Comparison of ENCODE assay signal across 38 cellular contexts in the genomic region with DNA sequence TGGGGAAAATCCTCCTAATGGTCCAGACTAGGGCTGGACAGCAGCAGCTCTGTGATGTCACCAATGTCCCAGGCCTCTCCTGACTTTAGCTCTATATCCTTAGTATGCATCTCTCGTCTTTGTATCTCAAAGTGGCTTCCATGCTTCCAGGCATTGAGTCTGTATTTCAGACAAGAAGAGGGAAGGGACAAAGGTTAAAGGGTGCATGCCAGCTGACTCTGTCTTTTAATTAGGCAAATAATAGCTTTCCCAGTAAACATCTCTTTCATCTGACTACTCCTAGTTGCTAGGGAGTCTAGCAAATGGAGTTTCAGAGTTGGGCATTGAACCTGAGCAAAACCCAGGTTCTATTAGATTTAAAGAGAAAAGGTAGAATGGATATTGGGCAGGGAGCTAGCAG. TPM values are rescaled to one million over a fixed set of nuclear protein-coding genes. Genes with fewer than 3 reads are reported as not detected.
"Had no signal": no experiment of that assay in that cellular context is flagged by ENCODE, and none has a peak within 500 bp of the region (broad histone marks: within the 10 kb centered on the region; RNA-seq: fewer than 3 reads in every experiment).

No MANE protein-coding gene starts in this region.

- H3K9me3 ChIP-seq: adrenal gland, body of pancreas, breast epithelium had no signal

- H3K4me1 Mint-ChIP-seq: activated B cell treated with CpG ODN at 0.5 μM for 24 hours; activated CD4-positive, alpha-beta T cell treated with anti-CD3 and anti-CD28 coated beads, Interleukin-2, amount 10 ng/mL, durations not matched to agents 24 days and 14 days; activated naive CD8-positive, alpha-beta T cell treated with anti-CD3 and anti-CD28 coated beads for 36 hours; activated T-helper 17 cell treated with anti-CD3 and anti-CD28 coated beads, Interleukin-2, amount 50 U/mL, for 72 hours; T-cell; T-helper 17 cell had no signal

- H3K4me3 ChIP-seq: adrenal gland, body of pancreas, breast epithelium had no signal

- FAIRE-seq: astrocyte, TTC549 had no signal

- H3K4me1 ChIP-seq: adrenal gland, breast epithelium had no signal

- H3K27ac Mint-ChIP-seq: activated B cell treated with CpG ODN at 0.5 μM for 24 hours; activated CD4-positive, alpha-beta memory T cell treated with anti-CD3 and anti-CD28 coated beads for 36 hours; activated CD4-positive, alpha-beta T cell treated with anti-CD3 and anti-CD28 coated beads, Interleukin-2, amount 10 ng/mL, durations not matched to agents 24 days and 14 days; activated CD8-positive, alpha-beta T cell treated with anti-CD3 and anti-CD28 coated beads for 36 hours; activated naive CD4-positive, alpha-beta T cell treated with anti-CD3 and anti-CD28 coated beads for 36 hours; activated naive CD4-positive, alpha-beta T cell treated with anti-CD3 and anti-CD28 coated beads, Interleukin-2, amount 50 U/mL, for 72 hours; activated naive CD8-positive, alpha-beta T cell treated with anti-CD3 and anti-CD28 coated beads for 36 hours; activated T-cell treated with anti-CD3 and anti-CD28 coated beads, Interleukin-2, amount 50 U/mL, for 72 hours; activated T-helper 1 cell treated with anti-CD3 and anti-CD28 coated beads, Interleukin-12 subunit alpha, Interleukin-12 subunit beta, Interleukin-2, Interleukin-4 antibody, amounts not matched to agents 30 ng/mL and 10 ng/mL and 1 ng/mL, durations not matched to agents 14 hours and 24 hours and 36 hours; activated T-helper 17 cell treated with anti-CD3 and anti-CD28 coated beads, Interleukin-2, amount 50 U/mL, for 72 hours; T-cell; T-helper 17 cell had no signal

- H3K27ac ChIP-seq: adrenal gland, body of pancreas, brain microvascular endothelial cell, breast epithelium, VCaP had no signal

- H3K36me3 ChIP-seq: adrenal gland, brain microvascular endothelial cell, breast epithelium had no signal

- H3K9me3 Mint-ChIP-seq: activated B cell treated with CpG ODN at 0.5 μM for 24 hours; activated CD4-positive, alpha-beta memory T cell treated with anti-CD3 and anti-CD28 coated beads for 36 hours; activated CD4-positive, alpha-beta T cell treated with anti-CD3 and anti-CD28 coated beads, Interleukin-2, amount 10 ng/mL, durations not matched to agents 24 days and 14 days; activated CD8-positive, alpha-beta T cell treated with anti-CD3 and anti-CD28 coated beads for 36 hours; activated naive CD4-positive, alpha-beta T cell treated with anti-CD3 and anti-CD28 coated beads for 36 hours; activated naive CD4-positive, alpha-beta T cell treated with anti-CD3 and anti-CD28 coated beads, Interleukin-2, amount 50 U/mL, for 72 hours; activated naive CD8-positive, alpha-beta T cell treated with anti-CD3 and anti-CD28 coated beads for 36 hours; activated T-cell treated with anti-CD3 and anti-CD28 coated beads, Interleukin-2, amount 50 U/mL, for 4 hours; activated T-cell treated with anti-CD3 and anti-CD28 coated beads, Interleukin-2, amount 50 U/mL, for 72 hours; activated T-helper 1 cell treated with anti-CD3 and anti-CD28 coated beads, Interleukin-12 subunit alpha, Interleukin-12 subunit beta, Interleukin-2, Interleukin-4 antibody, amounts not matched to agents 30 ng/mL and 10 ng/mL and 1 ng/mL, durations not matched to agents 14 hours and 24 hours and 36 hours; activated T-helper 17 cell treated with anti-CD3 and anti-CD28 coated beads, Interleukin-2, amount 50 U/mL, for 72 hours; T-cell had no signal

- H3K4me3 Mint-ChIP-seq: activated B cell treated with CpG ODN at 0.5 μM for 24 hours; activated CD4-positive, alpha-beta memory T cell treated with anti-CD3 and anti-CD28 coated beads for 36 hours; activated CD4-positive, alpha-beta T cell treated with anti-CD3 and anti-CD28 coated beads, Interleukin-2, amount 10 ng/mL, durations not matched to agents 24 days and 14 days; activated CD8-positive, alpha-beta T cell treated with anti-CD3 and anti-CD28 coated beads for 36 hours; activated naive CD4-positive, alpha-beta T cell treated with anti-CD3 and anti-CD28 coated beads for 36 hours; activated naive CD8-positive, alpha-beta T cell treated with anti-CD3 and anti-CD28 coated beads for 36 hours; activated T-cell treated with anti-CD3 and anti-CD28 coated beads, Interleukin-2, amount 50 U/mL, for 4 hours; activated T-cell treated with anti-CD3 and anti-CD28 coated beads, Interleukin-2, amount 50 U/mL, for 72 hours; activated T-helper 1 cell treated with anti-CD3 and anti-CD28 coated beads, Interleukin-12 subunit alpha, Interleukin-12 subunit beta, Interleukin-2, Interleukin-4 antibody, amounts not matched to agents 30 ng/mL and 10 ng/mL and 1 ng/mL, durations not matched to agents 14 hours and 24 hours and 36 hours; activated T-helper 17 cell treated with anti-CD3 and anti-CD28 coated beads, Interleukin-2, amount 50 U/mL, for 72 hours; T-cell; T-helper 17 cell had no signal

- H3K27me3 ChIP-seq: adrenal gland, body of pancreas, breast epithelium had no signal

- DNase-seq: activated B cell treated with CpG ODN at 0.5 μM for 24 hours; activated CD4-positive, alpha-beta memory T cell treated with anti-CD3 and anti-CD28 coated beads for 36 hours; activated CD4-positive, alpha-beta T cell treated with anti-CD3 and anti-CD28 coated beads for 4 hours; activated CD4-positive, alpha-beta T cell treated with anti-CD3 and anti-CD28 coated beads, Interleukin-2, amount 10 ng/mL, durations not matched to agents 24 days and 14 days; activated CD4-positive, alpha-beta T cell treated with anti-CD3 and anti-CD28 coated beads, Interleukin-2, amount 50 U/mL, for 1 hour; activated CD4-positive, alpha-beta T cell treated with anti-CD3 and anti-CD28 coated beads, Interleukin-2, amount 50 U/mL, for 4 hours; activated CD4-positive, CD25-positive, alpha-beta regulatory T cell treated with anti-CD3 and anti-CD28 coated beads, Interleukin-2, amount 50 U/mL, for 72 hours; activated CD8-positive, alpha-beta memory T cell treated with anti-CD3 and anti-CD28 coated beads, Interleukin-2, amount 50 U/mL, for 4 hours; activated CD8-positive, alpha-beta T cell treated with anti-CD3 and anti-CD28 coated beads for 36 hours; activated effector memory CD4-positive, alpha-beta T cell treated with anti-CD3 and anti-CD28 coated beads, Interleukin-2, amount 50 U/mL, for 16 hours; activated gamma-delta T cell treated with Interleukin-2 at 50 U/mL for 16 hours; activated naive CD4-positive, alpha-beta T cell; activated naive CD4-positive, alpha-beta T cell treated with anti-CD3 and anti-CD28 coated beads for 36 hours; activated naive CD4-positive, alpha-beta T cell treated with anti-CD3 and anti-CD28 coated beads, Interleukin-2, amount 50 U/mL, for 16 hours; activated naive CD8-positive, alpha-beta T cell treated with anti-CD3 and anti-CD28 coated beads for 36 hours; activated T-cell treated with anti-CD3 and anti-CD28 coated beads for 4 hours; activated T-cell treated with anti-CD3 and anti-CD28 coated beads, Interleukin-2, amount 50 U/mL, for 1 hour; activated T-cell treated with anti-CD3 and anti-CD28 coated beads, Interleukin-2, amount 50 U/mL, for 4 hours; activated T-cell treated with anti-CD3 and anti-CD28 coated beads, Interleukin-2, amount 50 U/mL, for 72 hours; adrenal gland; amniotic stem cell; aorta; body of pancreas; brain microvascular endothelial cell; central memory CD4-positive, alpha-beta T cell; T-cell; T-helper 17 cell; T1000 had no signal

- H3K36me3 Mint-ChIP-seq: activated CD4-positive, alpha-beta memory T cell treated with anti-CD3 and anti-CD28 coated beads for 36 hours; activated naive CD4-positive, alpha-beta T cell treated with anti-CD3 and anti-CD28 coated beads, Interleukin-2, amount 50 U/mL, for 72 hours; activated naive CD8-positive, alpha-beta T cell treated with anti-CD3 and anti-CD28 coated beads for 36 hours; T-cell had no signal

- ATAC-seq: activated CD8-positive, alpha-beta T cell treated with anti-CD3 and anti-CD28 coated beads for 36 hours; activated naive CD4-positive, alpha-beta T cell treated with anti-CD3 and anti-CD28 coated beads, Interleukin-2, amount 50 U/mL, for 72 hours; activated T-cell treated with anti-CD3 and anti-CD28 coated beads, Interleukin-2, amount 50 U/mL, for 4 hours; activated T-cell treated with anti-CD3 and anti-CD28 coated beads, Interleukin-2, amount 50 U/mL, for 72 hours; activated T-helper 17 cell treated with anti-CD3 and anti-CD28 coated beads, Interleukin-2, amount 50 U/mL, for 72 hours; body of pancreas; T-cell; T-helper 17 cell had no signal

RNA-seq across cellular contexts. Expression of gene FAM47E, which starts 5.4 kb away (rescaled TPM):
- total RNA-seq: activated B cell treated with CpG ODN at 0.5 μM for 24 hours; activated CD4-positive, alpha-beta memory T cell treated with anti-CD3 and anti-CD28 coated beads for 36 hours; activated CD4-positive, alpha-beta T cell treated with anti-CD3 and anti-CD28 coated beads, Interleukin-2, amount 10 ng/mL, durations not matched to agents 24 days and 14 days; activated CD8-positive, alpha-beta memory T cell treated with anti-CD3 and anti-CD28 coated beads for 36 hours; activated CD8-positive, alpha-beta T cell treated with anti-CD3 and anti-CD28 coated beads for 36 hours; activated naive CD4-positive, alpha-beta T cell treated with anti-CD3 and anti-CD28 coated beads for 36 hours; activated naive CD4-positive, alpha-beta T cell treated with anti-CD3 and anti-CD28 coated beads, Interleukin-2, amount 50 U/mL, for 72 hours; activated naive CD8-positive, alpha-beta T cell treated with anti-CD3 and anti-CD28 coated beads for 36 hours; activated T-cell treated with anti-CD3 and anti-CD28 coated beads, Interleukin-2, amount 50 U/mL, for 4 hours; activated T-cell treated with anti-CD3 and anti-CD28 coated beads, Interleukin-2, amount 50 U/mL, for 72 hours; activated T-helper 1 cell treated with anti-CD3 and anti-CD28 coated beads, Interleukin-12 subunit alpha, Interleukin-12 subunit beta, Interleukin-2, Interleukin-4 antibody, amounts not matched to agents 30 ng/mL and 10 ng/mL and 1 ng/mL, durations not matched to agents 14 hours and 24 hours and 36 hours; activated T-helper 17 cell treated with anti-CD3 and anti-CD28 coated beads, Interleukin-2, amount 50 U/mL, for 72 hours; T-helper 1 cell treated with Interleukin-12 subunit alpha and Interleukin-12 subunit beta and Interleukin-4 antibody, amounts not matched to agents 30 ng/mL and 1 ng/mL, for 36 hours; T-helper 2 cell treated with Interferon-gamma antibody and Interleukin-4, amounts not matched to agents 100 ng/mL and 5 ng/mL, for 36 hours had no signal

RNA-seq across cellular contexts. Expression of gene STBD1, which starts 49.6 kb away (rescaled TPM):
- total RNA-seq: activated naive CD4-positive, alpha-beta T cell treated with anti-CD3 and anti-CD28 coated beads for 36 hours had no signal
